In the genomic region with DNA sequence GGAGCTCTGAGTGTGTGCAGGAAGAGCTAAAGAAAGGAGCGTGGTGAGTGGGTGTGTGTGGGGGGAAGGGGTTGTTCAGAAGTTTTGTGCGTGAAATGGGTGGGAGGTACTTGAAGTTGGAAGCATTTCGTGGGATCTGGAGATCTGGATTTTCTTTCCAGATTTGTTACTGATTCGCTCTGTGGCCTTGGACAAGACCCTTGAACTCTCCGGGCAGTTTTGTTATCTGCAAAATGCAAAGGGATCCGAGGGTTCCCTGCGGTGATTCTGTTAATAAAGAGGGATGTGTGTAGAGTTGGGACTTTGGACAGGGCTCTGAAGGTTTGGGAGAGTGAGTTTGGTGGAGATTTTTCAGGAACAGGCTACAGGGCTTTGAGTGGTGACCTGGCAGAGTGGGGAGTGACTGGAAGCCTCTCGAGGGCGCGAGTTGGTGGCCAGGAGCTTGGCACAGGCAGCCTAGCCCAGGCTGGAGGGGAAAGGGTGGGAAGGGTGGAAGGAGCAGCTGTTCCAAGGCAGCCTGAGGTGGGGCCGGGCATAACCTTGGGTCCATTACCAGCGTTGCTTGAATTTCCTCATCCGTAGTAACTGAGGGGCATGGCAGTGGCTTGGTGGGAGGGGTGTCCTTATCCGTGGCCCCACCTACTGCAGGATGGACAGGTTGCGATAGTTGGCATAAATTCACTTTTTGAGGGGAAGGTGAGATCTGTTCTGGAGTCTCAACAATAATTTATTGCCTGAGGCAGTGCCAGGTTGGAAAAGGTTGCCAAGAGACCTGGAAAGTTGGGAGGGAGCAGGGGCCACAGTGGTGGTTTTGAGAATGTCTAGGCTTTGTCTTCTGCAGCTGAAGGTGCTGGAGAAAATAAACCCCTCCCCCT, we compare ENCODE assay signal across 9 cellular contexts. TPM values are rescaled to one million over a fixed set of nuclear protein-coding genes. Genes with fewer than 3 reads are reported as not detected.
DNase-seq lines count a peak whose midpoint lies in the region; ATAC-seq and TF ChIP-seq lines count a peak whose summit lies in the region.
"Had no signal": no experiment of that assay in that cellular context is flagged by ENCODE, and none has a peak within 500 bp of the region (broad histone marks: within the 10 kb centered on the region; RNA-seq: fewer than 3 reads in every experiment).

No MANE protein-coding gene starts in this region.

- no peak for ATAC-seq in GM19351 (IDR thresholded peaks at IDR 0.05; ENCODE audit: unreplicated experiment)

- no peaks in the 10 kb centered on the region for H3K27me3 Mint-ChIP-seq in nephron (ENCODE audit: low read depth)

- H3K36me3 Mint-ChIP-seq in nephron (ENCODE audit: low read depth) = no peaks in the 10 kb centered on the region

- peak overlapping the region; percentile 89 for H3K4me3 ChIP-seq in epithelial cell of proximal tubule (ENCODE audit: low read depth, low read length)

- no peaks in the 10 kb centered on the region for H3K9me3 Mint-ChIP-seq in nephron

- DNase-seq in NCI-H82 (lab: John Stamatoyannopoulos, UW) (peak; percentile 45), NCI-H82 treated with DMSO at 0.1 percent for 48 hours (lab: John Stamatoyannopoulos, UW; ENCODE audit: unreplicated experiment) (no peak), RPMI7951 (ENCODE audit: low read depth) (peak; percentile 44), epithelial cell of proximal tubule (ENCODE audit: low read depth) (no peak), NCI-H748 treated with DMSO at 0.1 percent for 48 hours (lab: John Stamatoyannopoulos, UW) (no peak)
- no peak for DNase-seq in activated CD8-positive, alpha-beta memory T cell treated with anti-CD3 and anti-CD28 coated beads for 24 hours

- peaks cover 55% of the 10 kb centered on the region for H3K4me1 Mint-ChIP-seq in nephron

- peak overlapping the region; percentile 93 to 98 (median 95) for H3K27ac Mint-ChIP-seq in nephron

- TF ChIP-seq CTCF in epithelial cell of proximal tubule (conservative IDR thresholded peaks at IDR 0.05; ENCODE audit: low read depth, low read length) (no peak), nephron (IDR thresholded peaks at IDR 0.05; ENCODE audit: unreplicated experiment in 3 of 3) (no peak)

- H3K4me3 Mint-ChIP-seq in nephron = peak overlapping the region; percentile 96 to 98 (median 97)

RNA-seq across cellular contexts. Expression of a gene that starts 2.1 kb away (rescaled TPM):
- total RNA-seq in RPMI7951 (2014; rRNA removed; shearing (Covaris generic)) = 306 and 358 TPM in 2 replicates
- total RNA-seq in epithelial cell of proximal tubule = 629 and 634 TPM in 2 replicates

RNA-seq across cellular contexts. Expression of a gene that starts 30.6 kb away (rescaled TPM):
- total RNA-seq in RPMI7951 (2014; rRNA removed; shearing (Covaris generic)) = 689 and 728 TPM in 2 replicates
- 548 and 564 TPM in 2 replicates for total RNA-seq in epithelial cell of proximal tubule

RNA-seq across cellular contexts. Expression of a gene that starts 31.8 kb away (rescaled TPM):
- 0.39 TPM in 1 of 2 replicates, not detected in the other for total RNA-seq in RPMI7951 (2014; rRNA removed; shearing (Covaris generic))
- 0.43 and 3.1 TPM in 2 replicates for total RNA-seq in epithelial cell of proximal tubule
- total RNA-seq: dermis microvascular lymphatic vessel endothelial cell had no signal

Comparison
In these comparisons a context has a peak if more than half of its experiments do, and no peak if none do; other contexts are left out.
1. DNase-seq: peak in NCI-H82 (single experiment) and RPMI7951 (single experiment); none in NCI-H82 treated with DMSO at 0.1 percent for 48 hours (single experiment), epithelial cell of proximal tubule (single experiment), NCI-H748 treated with DMSO at 0.1 percent for 48 hours (single experiment) and activated CD8-positive, alpha-beta memory T cell treated with anti-CD3 and anti-CD28 coated beads for 24 hours (single experiment).